In the genomic region with DNA sequence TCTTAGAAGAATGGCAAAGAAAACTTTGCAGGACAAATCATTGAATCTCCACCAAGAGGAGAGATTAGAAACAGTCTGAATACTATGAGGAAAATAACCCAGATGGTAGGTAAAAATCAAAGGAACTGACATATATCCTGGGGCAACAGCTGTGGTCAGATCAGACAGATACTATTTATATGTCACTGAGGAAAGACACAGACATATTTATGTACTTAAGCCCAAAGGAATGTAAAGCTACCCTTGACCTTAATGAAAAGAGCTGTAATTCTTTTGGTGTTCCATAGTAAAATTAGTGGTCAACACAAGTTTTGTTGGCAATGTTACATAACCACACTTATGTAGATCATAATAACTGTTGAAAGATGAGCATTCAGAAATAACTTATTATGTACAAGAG, we compare ENCODE assay signal across 34 cellular contexts.
A peak's percentile ranks its signal among the peaks of the same experiment; 100 is the strongest.
DNase-seq lines count a peak whose midpoint lies in the region; ATAC-seq, FAIRE-seq and TF ChIP-seq lines count a peak whose summit lies in the region.
"Had no signal": no experiment of that assay in that cellular context is flagged by ENCODE, and none has a peak within 500 bp of the region (broad histone marks: within the 10 kb centered on the region; RNA-seq: fewer than 3 reads in every experiment).

No MANE protein-coding gene starts in this region.

- no peaks in the 10 kb centered on the region for H3K9me3 Mint-ChIP-seq in MCF 10A (ENCODE audit: unreplicated experiment)

- H3K4me3 ChIP-seq in breast epithelium, result no peak overlapping the region
- H3K4me3 ChIP-seq: adrenal gland, heart left ventricle, mucosa of descending colon, skin epidermis had no signal

- no peaks in the 10 kb centered on the region for H3K4me1 ChIP-seq in breast epithelium
- H3K4me1 ChIP-seq: adrenal gland, heart left ventricle had no signal

- DNase-seq in MCF 10A (ENCODE audit: unreplicated experiment) (peak; percentile 9), breast epithelium (ENCODE audit: low spot score in 2 of 2) (no peak), dermis blood vessel endothelial cell (peak; percentile 77), lung microvascular endothelial cell (ENCODE audit: low read depth in 2 of 2) (peak; percentile 13 to 51), GM12891 (ENCODE audit: insufficient read length, low spot score) (no peak), anterior cingulate cortex (lab: John Stamatoyannopoulos, UW) (no peak), AG08395 (ENCODE audit: low spot score) (no peak), left cardiac atrium (no peak)
- DNase-seq: activated CD4-positive, alpha-beta memory T cell treated with anti-CD3 and anti-CD28 coated beads, Interleukin-2, amount 10 ng/mL, durations not matched to agents 7 days and 5 days; activated CD4-positive, alpha-beta T cell treated with anti-CD3 and anti-CD28 coated beads for 1 hour; activated CD8-positive, alpha-beta memory T cell treated with anti-CD3 and anti-CD28 coated beads, Interleukin-2, amount 50 U/mL, for 4 hours; activated naive CD4-positive, alpha-beta T cell treated with Interleukin-2 at 50 U/mL for 16 hours; adrenal gland; C1 segment of cervical spinal cord; DMS79; heart left ventricle; HFFc6; mucosa of descending colon; natural killer cell; NCI-H1105; NCI-H187 treated with DMSO at 0.1 percent for 48 hours; NCI-H2171; NCI-H510A; Right ventricle myocardium superior; stimulated activated naive B cell treated with anti-CD40 and anti-IgM and Interleukin-4, amounts not matched to agents 10 μg/mL and 1 μg/mL and 100 μg/mL, for 72 hours; substantia nigra had no signal

- TF ChIP-seq CTCF in MCF 10A (IDR thresholded peaks at IDR 0.05; ENCODE audit: unreplicated experiment), result no peak
- no peak for TF ChIP-seq CTCF in breast epithelium (IDR thresholded peaks at IDR 0.05)

- FAIRE-seq in GM12891 (lab: Jason Lieb, UNC), result no peak
- FAIRE-seq: GM18507, GM19239, H1 had no signal

- H3K27me3 ChIP-seq in breast epithelium, result no peaks in the 10 kb centered on the region
- H3K27me3 ChIP-seq: adrenal gland, heart left ventricle had no signal

- no TSS peak for BruUV-seq in MCF 10A (replicated peaks; lab: Mats Ljungman, UMichigan)

- peaks cover 0 to 12% of the 10 kb centered on the region in 2 donors for H3K9me3 ChIP-seq in breast epithelium
- H3K9me3 ChIP-seq: adrenal gland, Caco-2, mucosa of descending colon had no signal

- no peak overlapping the region for H3K27ac ChIP-seq in breast epithelium
- H3K27ac ChIP-seq: 22Rv1, adrenal gland, heart left ventricle, skin epidermis had no signal

- no peak overlapping the region for H3K4me3 Mint-ChIP-seq in MCF 10A (ENCODE audit: unreplicated experiment)
- H3K4me3 Mint-ChIP-seq: activated CD4-positive, alpha-beta memory T cell treated with anti-CD3 and anti-CD28 coated beads, Interleukin-2, amount 10 ng/mL, durations not matched to agents 7 days and 5 days; brain; HFFc6; IgD-negative memory B cell; natural killer cell; stimulated activated naive B cell treated with anti-CD40 and anti-IgM and Interleukin-4, amounts not matched to agents 10 μg/mL and 1 μg/mL and 100 μg/mL, for 72 hours had no signal

- TF ChIP-seq POLR2A in breast epithelium (IDR thresholded peaks at IDR 0.05) (no peak), GM12891 (IDR thresholded peaks at IDR 0.05; ENCODE audit: low read depth, low read length) (no peak)

- POLR2A ChIA-PET in MCF 10A (lab: Yijun Ruan, JAX), result no interaction called here

- H3K27ac Mint-ChIP-seq in MCF 10A (ENCODE audit: low read depth, unreplicated experiment), result peak overlapping the region; percentile 50
- H3K27ac Mint-ChIP-seq: activated CD4-positive, alpha-beta memory T cell treated with anti-CD3 and anti-CD28 coated beads, Interleukin-2, amount 10 ng/mL, durations not matched to agents 7 days and 5 days; brain; HFFc6; IgD-negative memory B cell; natural killer cell; stimulated activated naive B cell treated with anti-CD40 and anti-IgM and Interleukin-4, amounts not matched to agents 10 μg/mL and 1 μg/mL and 100 μg/mL, for 72 hours had no signal

- H3K27me3 Mint-ChIP-seq in MCF 10A (ENCODE audit: insufficient read depth, unreplicated experiment), result no peaks in the 10 kb centered on the region
- H3K27me3 Mint-ChIP-seq: activated CD4-positive, alpha-beta memory T cell treated with anti-CD3 and anti-CD28 coated beads, Interleukin-2, amount 10 ng/mL, durations not matched to agents 7 days and 5 days; brain; IgD-negative memory B cell; stimulated activated naive B cell treated with anti-CD40 and anti-IgM and Interleukin-4, amounts not matched to agents 10 μg/mL and 1 μg/mL and 100 μg/mL, for 72 hours had no signal

- CTCF ChIA-PET in MCF 10A (lab: Yijun Ruan, JAX), result no interaction called here

- peaks cover 11% of the 10 kb centered on the region for H3K4me1 Mint-ChIP-seq in MCF 10A (ENCODE audit: insufficient read depth, unreplicated experiment)
- H3K4me1 Mint-ChIP-seq: activated CD4-positive, alpha-beta memory T cell treated with anti-CD3 and anti-CD28 coated beads, Interleukin-2, amount 10 ng/mL, durations not matched to agents 7 days and 5 days; brain had no signal

- ATAC-seq in left cardiac atrium, result no peak
- ATAC-seq: heart left ventricle; mucosa of descending colon; natural killer cell; stimulated activated naive B cell treated with anti-CD40 and anti-IgM and Interleukin-4, amounts not matched to agents 10 μg/mL and 1 μg/mL and 100 μg/mL, for 72 hours had no signal

- H3K36me3 Mint-ChIP-seq in MCF 10A (ENCODE audit: insufficient read depth, unreplicated experiment), result no peaks in the 10 kb centered on the region
- H3K36me3 Mint-ChIP-seq: brain, natural killer cell had no signal

- H3K36me3 ChIP-seq in breast epithelium, result no peaks in the 10 kb centered on the region
- H3K36me3 ChIP-seq: adrenal gland, heart left ventricle had no signal

- intact Hi-C loops in MCF 10A (cut with micrococcal nuclease), result no loop called here
- intact Hi-C loops in breast epithelium (cut with DNase I; ENCODE audit: low total_unique reads), result no loop called here
- intact Hi-C loops in left cardiac atrium (cut with DNase I), result no loop called here

TF ChIP-seq in GM12891, 5 proteins besides CTCF, POLR2A, EP300 and RAD21:
- TF ChIP-seq TAF1 (IDR thresholded peaks at IDR 0.05; ENCODE audit: low read depth, low read length) (no peak), SPI1 (IDR thresholded peaks at IDR 0.05; ENCODE audit: low read depth, low read length) (no peak), PAX5 (IDR thresholded peaks at IDR 0.05; ENCODE audit: insufficient read depth, low read length, severe bottlenecking) (no peak), POLR2AphosphoS5 (IDR thresholded peaks at IDR 0.05; ENCODE audit: low read depth, low read length) (no peak), POU2F2 (IDR thresholded peaks at IDR 0.05; ENCODE audit: low read depth, low read length) (no peak)

Comparison
In these comparisons a context has a peak if more than half of its experiments do, and no peak if none do; other contexts are left out.
1. DNase-seq: peak in MCF 10A (single experiment), dermis blood vessel endothelial cell (single experiment) and lung microvascular endothelial cell (2 of 2); none in breast epithelium (0 of 2), GM12891 (single experiment), anterior cingulate cortex (0 of 58), AG08395 (single experiment) and left cardiac atrium (single experiment).